24 cellular contexts compared by ENCODE assay signal in genomic region chr3:55795296-55795695, GRCh38.
DNase-seq lines count a peak whose midpoint lies in the region; ATAC-seq, FAIRE-seq and TF ChIP-seq lines count a peak whose summit lies in the region.
"Had no signal": no experiment of that assay in that cellular context is flagged by ENCODE, and none has a peak within 500 bp of the region (broad histone marks: within the 10 kb centered on the region; RNA-seq: fewer than 3 reads in every experiment).

No MANE protein-coding gene starts in this region.

- H3K27me3 ChIP-seq in bronchial epithelial cell (ENCODE audit: control insufficient read depth, insufficient read depth, low read length) (no peaks in the 10 kb centered on the region), mesendoderm (ENCODE audit: insufficient read depth, low read length, poor library complexity) (no peaks in the 10 kb centered on the region)
- H3K27me3 ChIP-seq: BLaER1, Peyer's patch had no signal

- peak; percentile 31 for DNase-seq in HEK293T (ENCODE audit: extremely low spot score)
- DNase-seq in NCI-H748 treated with DMSO at 0.1 percent for 48 hours (lab: John Stamatoyannopoulos, UW) = peak; percentile 30
- peak; percentile 50 for DNase-seq in bronchial epithelial cell (ENCODE audit: low read depth)
- DNase-seq in mesendoderm = no peak
- DNase-seq in activated T-cell treated with anti-CD3 and anti-CD28 coated beads, Interleukin-2, amount 50 U/mL, for 48 hours = no peak
- DNase-seq in NCI-H1105 (lab: John Stamatoyannopoulos, UW) = no peak
- no peak for DNase-seq in middle frontal gyrus (ENCODE audit: extremely low spot score, low spot score)
- DNase-seq: CD4-positive, alpha-beta memory T cell; COR-L47; DMS53; GOT3; NCI-H1048; NCI-H1417 treated with DMSO at 0.1 percent for 48 hours; NCI-H1930; NCI-H446; NCI-H524 treated with DMSO at 0.1 percent for 48 hours; Peyer's patch; SIG-M5 had no signal

- H3K36me3 ChIP-seq in bronchial epithelial cell (ENCODE audit: control insufficient read depth, insufficient read depth, low read length) (no peaks in the 10 kb centered on the region), mesendoderm (ENCODE audit: control insufficient read depth, insufficient read depth, low read length) (no peaks in the 10 kb centered on the region)
- H3K36me3 ChIP-seq: BLaER1, HAP-1, Peyer's patch had no signal

- H3K27ac ChIP-seq in mesendoderm (ENCODE audit: low read depth, low read length) = no peak overlapping the region
- H3K27ac ChIP-seq: BLaER1, Peyer's patch had no signal

- no peak overlapping the region for H4K5ac ChIP-seq in mesendoderm (ENCODE audit: low read length)

- no peak overlapping the region for H3K4me2 ChIP-seq in mesendoderm (ENCODE audit: low read length)
- H3K4me2 ChIP-seq: BLaER1 had no signal

- H2BK5ac ChIP-seq in mesendoderm (ENCODE audit: low read length) = no peak overlapping the region

- H3K4ac ChIP-seq in mesendoderm (ENCODE audit: low read depth, low read length) = no peak overlapping the region

- H3K4me1 ChIP-seq in mesendoderm (ENCODE audit: control insufficient read depth, low read depth, low read length) = peaks cover 2% of the 10 kb centered on the region
- H3K4me1 ChIP-seq: BLaER1, HAP-1, Peyer's patch had no signal

- no peak overlapping the region for H3K18ac ChIP-seq in mesendoderm (ENCODE audit: low read length)

- H3K23ac ChIP-seq in mesendoderm (ENCODE audit: low read length) = no peak overlapping the region

- H2BK120ac ChIP-seq in mesendoderm (ENCODE audit: low read depth, low read length) = no peak overlapping the region

- peak overlapping the region; percentile 5 for H3K56ac ChIP-seq in mesendoderm (ENCODE audit: low read length)

- ATAC-seq in HG03460 (IDR thresholded peaks at IDR 0.05; ENCODE audit: unreplicated experiment) = no peak
- ATAC-seq: SK-N-SH treated with all-trans-retinoic acid at 6 μM for 48 hours had no signal

- H4K8ac ChIP-seq in mesendoderm (ENCODE audit: low read depth, low read length) = no peak overlapping the region

- no peak for TF ChIP-seq CTCF in bronchial epithelial cell (IDR thresholded peaks at IDR 0.05; ENCODE audit: insufficient read depth, low read length, severe bottlenecking)

- no peaks in the 10 kb centered on the region for H3K79me1 ChIP-seq in mesendoderm (ENCODE audit: low read length)

- peak overlapping the region; percentile 6 for H2AK5ac ChIP-seq in mesendoderm (ENCODE audit: low read length)

- POLR2A ChIA-PET in HEK293T (lab: Yijun Ruan, JAX) = no interaction called here

- no peaks in the 10 kb centered on the region for H3K79me2 ChIP-seq in mesendoderm (ENCODE audit: control insufficient read depth, insufficient read depth, low read length)

- H3K4me3 ChIP-seq in bronchial epithelial cell (ENCODE audit: low read depth, low read length) (no peak overlapping the region), mesendoderm (ENCODE audit: low read length) (no peak overlapping the region)
- H3K4me3 ChIP-seq: BLaER1, HAP-1, Peyer's patch had no signal

- no peak overlapping the region for H2BK15ac ChIP-seq in mesendoderm (replicated peaks; ENCODE audit: low read depth)

- no peak for FAIRE-seq in bronchial epithelial cell (lab: Jason Lieb, UNC)
- FAIRE-seq: A204.1, GM18507 had no signal

- no peak overlapping the region for H3K9ac ChIP-seq in mesendoderm (ENCODE audit: low read length)
- H3K9ac ChIP-seq: BLaER1 had no signal

- CTCF ChIA-PET in HEK293T (lab: Yijun Ruan, JAX) = no interaction called here

- no CpG with 5 or more reads among the region's 6 CpGs for WGBS in mesendoderm (ENCODE audit: extremely low coverage, insufficient coverage, low lambda C conversion rate)

TF ChIP-seq in HEK293T, 16 proteins besides CTCF, POLR2A, EP300 and RAD21:
- TF ChIP-seq, protein P1, sequence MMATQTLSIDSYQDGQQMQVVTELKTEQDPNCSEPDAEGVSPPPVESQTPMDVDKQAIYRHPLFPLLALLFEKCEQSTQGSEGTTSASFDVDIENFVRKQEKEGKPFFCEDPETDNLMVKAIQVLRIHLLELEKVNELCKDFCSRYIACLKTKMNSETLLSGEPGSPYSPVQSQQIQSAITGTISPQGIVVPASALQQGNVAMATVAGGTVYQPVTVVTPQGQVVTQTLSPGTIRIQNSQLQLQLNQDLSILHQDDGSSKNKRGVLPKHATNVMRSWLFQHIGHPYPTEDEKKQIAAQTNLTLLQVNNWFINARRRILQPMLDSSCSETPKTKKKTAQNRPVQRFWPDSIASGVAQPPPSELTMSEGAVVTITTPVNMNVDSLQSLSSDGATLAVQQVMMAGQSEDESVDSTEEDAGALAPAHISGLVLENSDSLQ (IDR thresholded peaks at IDR 0.05) = peak; percentile 82
- 0 out of 2 replicates have a peak, but pooled peaks have one; percentile 10 for TF ChIP-seq CTBP1 (IDR thresholded peaks at IDR 0.05; ENCODE audit: borderline replicate concordance)
- no peak for TF ChIP-seq L3MBTL2 (conservative IDR thresholded peaks at IDR 0.05)

Comparison
In these comparisons a context has a peak if more than half of its experiments do, and no peak if none do; other contexts are left out.
1. DNase-seq: peak in HEK293T (single experiment), NCI-H748 treated with DMSO at 0.1 percent for 48 hours (single experiment) and bronchial epithelial cell (single experiment); none in mesendoderm (single experiment), activated T-cell treated with anti-CD3 and anti-CD28 coated beads, Interleukin-2, amount 50 U/mL, for 48 hours (0 of 2), NCI-H1105 (single experiment) and middle frontal gyrus (single experiment).